In the genomic region with DNA sequence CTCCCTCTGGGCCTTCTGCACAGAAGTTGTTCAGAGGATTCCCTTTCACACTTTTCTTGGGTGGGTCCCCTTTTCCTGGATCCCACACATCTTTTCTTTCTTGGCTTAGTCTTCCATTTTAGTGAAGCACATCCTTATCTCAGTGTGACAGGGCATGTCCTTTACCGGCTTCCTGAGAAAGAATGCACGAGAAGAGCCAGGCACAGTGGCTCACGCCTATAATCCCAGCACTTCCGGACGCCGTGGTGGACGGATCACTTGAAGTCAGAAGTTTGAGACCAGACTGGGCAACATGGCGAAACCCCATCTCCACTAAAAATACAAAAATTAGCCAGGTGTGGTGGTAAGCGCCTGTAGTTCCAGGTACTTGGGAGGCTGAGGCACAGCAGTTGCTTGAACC, we compare ENCODE assay signal across 8 cellular contexts.
"Had no signal": no experiment of that assay in that cellular context is flagged by ENCODE, and none has a peak within 500 bp of the region (broad histone marks: within the 10 kb centered on the region; RNA-seq: fewer than 3 reads in every experiment).

No MANE protein-coding gene starts in this region.

- H3K4me3 ChIP-seq: GM12878 had no signal

- ATAC-seq: GM12878 had no signal

- DNase-seq: GDM1, GF-D8 had no signal

- FAIRE-seq: G401.6, GM12878, GM12891, GM12892, GM18507, GM19239 had no signal
